In genomic region chr1:154320882-154321608, GRCh38 we compare ENCODE assay signal across 13 cellular contexts. TPM values are rescaled to one million over a fixed set of nuclear protein-coding genes. Genes with fewer than 3 reads are reported as not detected.
DNase-seq lines count a peak whose midpoint lies in the region; ATAC-seq and TF ChIP-seq lines count a peak whose summit lies in the region.
"Had no signal": no experiment of that assay in that cellular context is flagged by ENCODE, and none has a peak within 500 bp of the region (broad histone marks: within the 10 kb centered on the region; RNA-seq: fewer than 3 reads in every experiment).

A gene with protein sequence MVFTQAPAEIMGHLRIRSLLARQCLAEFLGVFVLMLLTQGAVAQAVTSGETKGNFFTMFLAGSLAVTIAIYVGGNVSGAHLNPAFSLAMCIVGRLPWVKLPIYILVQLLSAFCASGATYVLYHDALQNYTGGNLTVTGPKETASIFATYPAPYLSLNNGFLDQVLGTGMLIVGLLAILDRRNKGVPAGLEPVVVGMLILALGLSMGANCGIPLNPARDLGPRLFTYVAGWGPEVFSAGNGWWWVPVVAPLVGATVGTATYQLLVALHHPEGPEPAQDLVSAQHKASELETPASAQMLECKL (plus strand): TSS chr1:154321093. CDS start chr1:154321156, 63 bp downstream.

- H3K27ac Mint-ChIP-seq in type B pancreatic cell: peak within 1 kb of the TSS; percentile 18

- DNase-seq in Right ventricle myocardium superior (no peak), cardiac septum (ENCODE audit: low spot score) (no peak), choroid plexus epithelial cell (ENCODE audit: low read depth) (peak; percentile 48), iris pigment epithelial cell (ENCODE audit: low read depth) (peak; percentile 31), type B pancreatic cell (ENCODE audit: extremely low spot score, unreplicated experiment) (no peak), nucleus accumbens (lab: John Stamatoyannopoulos, UW) (no peak), iPS-NIHi7 (ENCODE audit: extremely low spot score) (no peak)
- DNase-seq: activated naive CD4-positive, alpha-beta T cell treated with Interleukin-2 at 50 U/mL for 16 hours; midbrain; NCI-H2029; NCI-H774; psoas muscle had no signal

- H3K4me3 ChIP-seq in choroid plexus epithelial cell (ENCODE audit: low read depth, low read length): no peak within 1 kb of the TSS
- H3K4me3 ChIP-seq: psoas muscle had no signal

- no peak within 1 kb of the TSS for H3K4me3 Mint-ChIP-seq in type B pancreatic cell

- peak; percentile 16 for ATAC-seq in Right ventricle myocardium superior (ENCODE audit: poor library complexity)
- no peak for ATAC-seq in HG03342 (IDR thresholded peaks at IDR 0.05; ENCODE audit: unreplicated experiment)
- ATAC-seq: psoas muscle had no signal

- no peak for TF ChIP-seq CTCF in choroid plexus epithelial cell (conservative IDR thresholded peaks at IDR 0.05; ENCODE audit: low read depth, low read length)
- TF ChIP-seq CTCF in type B pancreatic cell (conservative IDR thresholded peaks at IDR 0.05): no peak

- H3K27me3 Mint-ChIP-seq in type B pancreatic cell: peaks cover 41% of the 10 kb centered on the region

- peaks cover 4% of the 10 kb centered on the region for H3K9me3 Mint-ChIP-seq in type B pancreatic cell

- H3K36me3 Mint-ChIP-seq in type B pancreatic cell: no peaks in the 10 kb centered on the region

- H3K4me1 Mint-ChIP-seq in type B pancreatic cell (ENCODE audit: unreplicated experiment): peaks cover 9% of the 10 kb centered on the region

- intact Hi-C loops in Right ventricle myocardium superior (cut with DNase I): loop anchor here (10.0 kb wide), 1 partner anchor 46 kb away; the partner anchor contains the start of gene HAX1
- intact Hi-C loops in cardiac septum (cut with DNase I): no loop called here

RNA-seq across cellular contexts. Expression of the gene that starts here (rescaled TPM):
- 0.08 TPM for total RNA-seq in Right ventricle myocardium superior
- 0.70 TPM for total RNA-seq in cardiac septum
- total RNA-seq in type B pancreatic cell (ENCODE audit: low replicate concordance): 0.12 and 0.27 TPM in 2 replicates
- total RNA-seq: psoas muscle had no signal

Comparison
In these comparisons a context has a peak if more than half of its experiments do, and no peak if none do; other contexts are left out.
1. Peak in ATAC-seq in Right ventricle myocardium superior; RNA of the gene not detected or under 1 TPM.
2. DNase-seq: peak in choroid plexus epithelial cell (single experiment) and iris pigment epithelial cell (single experiment); none in Right ventricle myocardium superior (single experiment), cardiac septum (single experiment), type B pancreatic cell (single experiment), nucleus accumbens (0 of 56) and iPS-NIHi7 (single experiment).